ENCODE assay signal across 1 cellular context in genomic region chr1:166182281-166182680, GRCh38.
TF ChIP-seq lines count a peak whose summit lies in the region.

No MANE protein-coding gene starts in this region.

TF ChIP-seq in GM12878, 131 proteins besides CTCF, POLR2A, EP300 and RAD21 (continued from another document):
- TF ChIP-seq KAT2A (conservative IDR thresholded peaks at IDR 0.05; ENCODE audit: control insufficient read depth, low read depth, low read length) (no peak), CEBPB (IDR thresholded peaks at IDR 0.05; ENCODE audit: borderline replicate concordance in 1 of 2, low read depth in 2 of 2, low read length in 2 of 2) (no peak), ATF7 (IDR thresholded peaks at IDR 0.05; ENCODE audit: low read depth) (no peak), CUX1 (IDR thresholded peaks at IDR 0.05; ENCODE audit: insufficient replicate concordance, low read depth, low read length) (no peak), ATF3 (IDR thresholded peaks at IDR 0.05; ENCODE audit: borderline replicate concordance, extremely low read depth, low read depth, low read length) (no peak), SMARCA5 (IDR thresholded peaks at IDR 0.05) (no peak), HDAC6 (IDR thresholded peaks at IDR 0.05; ENCODE audit: unreplicated experiment) (no peak), NBN (IDR thresholded peaks at IDR 0.05) (no peak), USF1 (IDR thresholded peaks at IDR 0.05; ENCODE audit: borderline replicate concordance, extremely low read length, insufficient read depth, low read depth, low read length) (no peak), BRCA1 (IDR thresholded peaks at IDR 0.05; ENCODE audit: low read depth, low read length) (no peak), BCLAF1 (IDR thresholded peaks at IDR 0.05) (no peak), JUNB (IDR thresholded peaks at IDR 0.05) (no peak)
- TF ChIP-seq, protein P1, sequence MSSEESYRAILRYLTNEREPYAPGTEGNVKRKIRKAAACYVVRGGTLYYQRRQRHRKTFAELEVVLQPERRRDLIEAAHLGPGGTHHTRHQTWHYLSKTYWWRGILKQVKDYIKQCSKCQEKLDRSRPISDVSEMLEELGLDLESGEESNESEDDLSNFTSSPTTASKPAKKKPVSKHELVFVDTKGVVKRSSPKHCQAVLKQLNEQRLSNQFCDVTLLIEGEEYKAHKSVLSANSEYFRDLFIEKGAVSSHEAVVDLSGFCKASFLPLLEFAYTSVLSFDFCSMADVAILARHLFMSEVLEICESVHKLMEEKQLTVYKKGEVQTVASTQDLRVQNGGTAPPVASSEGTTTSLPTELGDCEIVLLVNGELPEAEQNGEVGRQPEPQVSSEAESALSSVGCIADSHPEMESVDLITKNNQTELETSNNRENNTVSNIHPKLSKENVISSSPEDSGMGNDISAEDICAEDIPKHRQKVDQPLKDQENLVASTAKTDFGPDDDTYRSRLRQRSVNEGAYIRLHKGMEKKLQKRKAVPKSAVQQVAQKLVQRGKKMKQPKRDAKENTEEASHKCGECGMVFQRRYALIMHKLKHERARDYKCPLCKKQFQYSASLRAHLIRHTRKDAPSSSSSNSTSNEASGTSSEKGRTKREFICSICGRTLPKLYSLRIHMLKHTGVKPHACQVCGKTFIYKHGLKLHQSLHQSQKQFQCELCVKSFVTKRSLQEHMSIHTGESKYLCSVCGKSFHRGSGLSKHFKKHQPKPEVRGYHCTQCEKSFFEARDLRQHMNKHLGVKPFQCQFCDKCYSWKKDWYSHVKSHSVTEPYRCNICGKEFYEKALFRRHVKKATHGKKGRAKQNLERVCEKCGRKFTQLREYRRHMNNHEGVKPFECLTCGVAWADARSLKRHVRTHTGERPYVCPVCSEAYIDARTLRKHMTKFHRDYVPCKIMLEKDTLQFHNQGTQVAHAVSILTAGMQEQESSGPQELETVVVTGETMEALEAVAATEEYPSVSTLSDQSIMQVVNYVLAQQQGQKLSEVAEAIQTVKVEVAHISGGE (CRISPR knock-in tag; IDR thresholded peaks at IDR 0.05) = no peak
- TF ChIP-seq, protein P2, sequence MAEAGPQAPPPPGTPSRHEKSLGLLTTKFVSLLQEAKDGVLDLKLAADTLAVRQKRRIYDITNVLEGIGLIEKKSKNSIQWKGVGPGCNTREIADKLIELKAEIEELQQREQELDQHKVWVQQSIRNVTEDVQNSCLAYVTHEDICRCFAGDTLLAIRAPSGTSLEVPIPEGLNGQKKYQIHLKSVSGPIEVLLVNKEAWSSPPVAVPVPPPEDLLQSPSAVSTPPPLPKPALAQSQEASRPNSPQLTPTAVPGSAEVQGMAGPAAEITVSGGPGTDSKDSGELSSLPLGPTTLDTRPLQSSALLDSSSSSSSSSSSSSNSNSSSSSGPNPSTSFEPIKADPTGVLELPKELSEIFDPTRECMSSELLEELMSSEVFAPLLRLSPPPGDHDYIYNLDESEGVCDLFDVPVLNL (IDR thresholded peaks at IDR 0.05; ENCODE audit: low read depth, low read length) = no peak
- TF ChIP-seq, protein P3, sequence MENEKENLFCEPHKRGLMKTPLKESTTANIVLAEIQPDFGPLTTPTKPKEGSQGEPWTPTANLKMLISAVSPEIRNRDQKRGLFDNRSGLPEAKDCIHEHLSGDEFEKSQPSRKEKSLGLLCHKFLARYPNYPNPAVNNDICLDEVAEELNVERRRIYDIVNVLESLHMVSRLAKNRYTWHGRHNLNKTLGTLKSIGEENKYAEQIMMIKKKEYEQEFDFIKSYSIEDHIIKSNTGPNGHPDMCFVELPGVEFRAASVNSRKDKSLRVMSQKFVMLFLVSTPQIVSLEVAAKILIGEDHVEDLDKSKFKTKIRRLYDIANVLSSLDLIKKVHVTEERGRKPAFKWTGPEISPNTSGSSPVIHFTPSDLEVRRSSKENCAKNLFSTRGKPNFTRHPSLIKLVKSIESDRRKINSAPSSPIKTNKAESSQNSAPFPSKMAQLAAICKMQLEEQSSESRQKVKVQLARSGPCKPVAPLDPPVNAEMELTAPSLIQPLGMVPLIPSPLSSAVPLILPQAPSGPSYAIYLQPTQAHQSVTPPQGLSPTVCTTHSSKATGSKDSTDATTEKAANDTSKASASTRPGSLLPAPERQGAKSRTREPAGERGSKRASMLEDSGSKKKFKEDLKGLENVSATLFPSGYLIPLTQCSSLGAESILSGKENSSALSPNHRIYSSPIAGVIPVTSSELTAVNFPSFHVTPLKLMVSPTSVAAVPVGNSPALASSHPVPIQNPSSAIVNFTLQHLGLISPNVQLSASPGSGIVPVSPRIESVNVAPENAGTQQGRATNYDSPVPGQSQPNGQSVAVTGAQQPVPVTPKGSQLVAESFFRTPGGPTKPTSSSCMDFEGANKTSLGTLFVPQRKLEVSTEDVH (IDR thresholded peaks at IDR 0.05; ENCODE audit: low read depth, partially characterized antibody) = no peak
